In the genomic region with DNA sequence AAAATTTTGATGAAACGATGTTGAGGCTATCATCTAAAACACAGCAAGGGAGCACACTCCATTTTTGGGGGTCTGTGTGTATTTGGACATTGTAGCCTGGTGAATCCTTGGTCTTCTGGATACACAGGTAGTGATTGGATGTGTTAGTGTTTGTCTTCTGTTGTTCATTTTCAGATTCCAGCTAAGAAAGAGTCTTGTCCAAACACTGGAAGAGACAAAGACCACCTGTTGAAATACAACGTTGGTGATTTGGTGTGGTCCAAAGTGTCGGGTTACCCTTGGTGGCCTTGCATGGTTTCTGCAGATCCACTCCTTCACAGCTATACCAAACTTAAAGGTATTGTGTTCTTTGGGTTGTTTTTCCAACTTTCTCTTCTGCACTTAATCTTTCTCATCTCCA, we compare ENCODE assay signal across 19 cellular contexts. TPM values are rescaled to one million over a fixed set of nuclear protein-coding genes. Genes with fewer than 3 reads are reported as not detected.
DNase-seq lines count a peak whose midpoint lies in the region; ATAC-seq, FAIRE-seq and TF ChIP-seq lines count a peak whose summit lies in the region.
"Had no signal": no experiment of that assay in that cellular context is flagged by ENCODE, and none has a peak within 500 bp of the region (broad histone marks: within the 10 kb centered on the region; RNA-seq: fewer than 3 reads in every experiment).

No MANE protein-coding gene starts in this region.

- TF ChIP-seq RAD21 in HepG2 (CRISPR knock-in tag; IDR thresholded peaks at IDR 0.05), result no peak

- no peaks in the 10 kb centered on the region for H3K27me3 Mint-ChIP-seq in activated CD4-positive, alpha-beta memory T cell treated with anti-CD3 and anti-CD28 coated beads, Interleukin-2, amount 10 ng/mL, durations not matched to agents 7 days and 5 days
- H3K27me3 Mint-ChIP-seq in activated CD4-positive, alpha-beta memory T cell treated with anti-CD3 and anti-CD28 coated beads for 36 hours, result no peaks in the 10 kb centered on the region
- H3K27me3 Mint-ChIP-seq: CD4-positive, alpha-beta memory T cell had no signal

- peaks cover 82% of the 10 kb centered on the region for H3K36me3 Mint-ChIP-seq in activated CD4-positive, alpha-beta memory T cell treated with anti-CD3 and anti-CD28 coated beads, Interleukin-2, amount 10 ng/mL, durations not matched to agents 7 days and 5 days (ENCODE audit: low read depth)
- peaks cover 62% of the 10 kb centered on the region for H3K36me3 Mint-ChIP-seq in activated CD4-positive, alpha-beta memory T cell treated with anti-CD3 and anti-CD28 coated beads for 36 hours

- no peak overlapping the region for H3K4me2 ChIP-seq in HepG2 (ENCODE audit: low read depth, low read length)
- H3K4me2 ChIP-seq: BLaER1, GM23338 had no signal

- H3K27ac ChIP-seq in HepG2 (ENCODE audit: extremely low read length, insufficient read depth, low read length) (peak overlapping the region; percentile 25), right lobe of liver (no peak overlapping the region)
- H3K27ac ChIP-seq: BLaER1, HL-60 had no signal

- no peaks in the 10 kb centered on the region for H3K9me3 Mint-ChIP-seq in activated CD4-positive, alpha-beta memory T cell treated with anti-CD3 and anti-CD28 coated beads, Interleukin-2, amount 10 ng/mL, durations not matched to agents 7 days and 5 days
- H3K9me3 Mint-ChIP-seq in activated CD4-positive, alpha-beta memory T cell treated with anti-CD3 and anti-CD28 coated beads for 36 hours, result no peaks in the 10 kb centered on the region
- H3K9me3 Mint-ChIP-seq: CD14-positive monocyte; CD4-positive, alpha-beta memory T cell; GM23338; HFFc6 had no signal

- H3K4me1 Mint-ChIP-seq in activated CD4-positive, alpha-beta memory T cell treated with anti-CD3 and anti-CD28 coated beads, Interleukin-2, amount 10 ng/mL, durations not matched to agents 7 days and 5 days, result peaks cover 79% of the 10 kb centered on the region
- H3K4me1 Mint-ChIP-seq in activated CD4-positive, alpha-beta memory T cell treated with anti-CD3 and anti-CD28 coated beads for 36 hours (ENCODE audit: low read depth), result peaks cover 36% of the 10 kb centered on the region

- FAIRE-seq in HepG2 (lab: Jason Lieb, UNC), result peak; percentile 75
- FAIRE-seq: H54 had no signal

- H3K9ac ChIP-seq in HepG2 (ENCODE audit: insufficient read depth, low read depth, low read length), result no peak overlapping the region
- H3K9ac ChIP-seq: BLaER1 had no signal

- H2AFZ ChIP-seq in HepG2 (ENCODE audit: low read length), result no peak overlapping the region
- H2AFZ ChIP-seq: GM23338 had no signal

- intact Hi-C loops in activated CD4-positive, alpha-beta memory T cell treated with anti-CD3 and anti-CD28 coated beads for 36 hours (cut with micrococcal nuclease), result no loop called here
- intact Hi-C loops in HepG2 (cut with micrococcal nuclease; ENCODE audit: unreplicated experiment) (no loop called here), right lobe of liver (cut with DNase I) (loop anchor here in 1 of 2 donors (10.0 kb wide), 1 partner anchor 159 kb away; no protein-coding TSS in a partner anchor)

- CTCF ChIA-PET in activated CD4-positive, alpha-beta memory T cell treated with anti-CD3 and anti-CD28 coated beads, Interleukin-2, amount 10 ng/mL, durations not matched to agents 7 days and 5 days (lab: Charles Lee), result interaction anchor here (1.6 kb wide), 1 partner anchor 211 kb away, joined by 5 read pairs; no protein-coding TSS in a partner anchor
- CTCF ChIA-PET in activated CD4-positive, alpha-beta memory T cell treated with anti-CD3 and anti-CD28 coated beads for 36 hours (lab: Charles Lee), result interaction anchor here (1.6 kb wide), 1 partner anchor 211 kb away, joined by 4 read pairs; no protein-coding TSS in a partner anchor
- CTCF ChIA-PET in HepG2 (lab: Yijun Ruan, JAX; ENCODE audit: low intra/inter-chr PET ratio, low total read pairs), result no interaction called here

- TF ChIP-seq EP300 in HepG2 (IDR thresholded peaks at IDR 0.05; ENCODE audit: low read depth in 2 of 2, low read length in 2 of 2) (no peak), HepG2 (CRISPR knock-in tag; IDR thresholded peaks at IDR 0.05; ENCODE audit: borderline replicate concordance) (no peak)

- H3K4me1 ChIP-seq in HepG2 (ENCODE audit: insufficient read depth, low read length) (peaks cover 52% of the 10 kb centered on the region), right lobe of liver (no peaks in the 10 kb centered on the region)

- 48% methylated on average over 3 of the region's 3 CpGs for WGBS in HepG2 (ENCODE audit: low lambda C conversion rate)
- WGBS in right lobe of liver (ENCODE audit: insufficient coverage, low coverage, low lambda C conversion rate, missing lambda C conversion rate), result 71% methylated on average over 2 of the region's 3 CpGs

- TF ChIP-seq CTCF in HepG2 (CRISPR knock-in tag; IDR thresholded peaks at IDR 0.05), result no peak
- no peak for TF ChIP-seq CTCF in right lobe of liver (IDR thresholded peaks at IDR 0.05)

- in situ Hi-C loops in HepG2 (cut with HindIII; ENCODE audit: extremely low pct_ligation_motif_present, low pct_unique_long_range_greater_than_20kb), result loop anchor here (5.0 kb wide), 1 partner anchor 42 kb away; no protein-coding TSS in a partner anchor

- ATAC-seq in HepG2 (peak; percentile 55), right lobe of liver (no peak)
- ATAC-seq: GM23338 had no signal

- peaks cover 23 to 73% of the 10 kb centered on the region in 2 experiments for H3K36me3 ChIP-seq in HepG2 (replicated peaks in 1 of 2; ENCODE audit: control insufficient read depth in 1 of 2, insufficient read depth in 2 of 2, low read length in 2 of 2)
- H3K36me3 ChIP-seq in right lobe of liver, result peaks cover 0 to 17% (median 0%) of the 10 kb centered on the region in 4 donors

- peaks cover 13% of the 10 kb centered on the region for H4K20me1 ChIP-seq in HepG2 (ENCODE audit: insufficient read depth, low read length)

- H3K4me3 Mint-ChIP-seq in activated CD4-positive, alpha-beta memory T cell treated with anti-CD3 and anti-CD28 coated beads, Interleukin-2, amount 10 ng/mL, durations not matched to agents 7 days and 5 days, result no peak overlapping the region
- H3K4me3 Mint-ChIP-seq in activated CD4-positive, alpha-beta memory T cell treated with anti-CD3 and anti-CD28 coated beads for 36 hours, result no peak overlapping the region
- H3K4me3 Mint-ChIP-seq: CD14-positive monocyte; CD4-positive, alpha-beta memory T cell; GM23338; HFFc6 had no signal

- no peaks in the 10 kb centered on the region for H3K9me3 ChIP-seq in HepG2 (ENCODE audit: low read length)
- no peaks in the 10 kb centered on the region for H3K9me3 ChIP-seq in right lobe of liver
- H3K9me3 ChIP-seq: BLaER1 had no signal

- POLR2A ChIA-PET in activated CD4-positive, alpha-beta memory T cell treated with anti-CD3 and anti-CD28 coated beads, Interleukin-2, amount 10 ng/mL, durations not matched to agents 7 days and 5 days (lab: Charles Lee), result interaction anchor here (1.1 to 1.3 kb wide), 2 partner anchors 31 to 33 kb away, joined by 3 read pairs; no protein-coding TSS in a partner anchor
- POLR2A ChIA-PET in activated CD4-positive, alpha-beta memory T cell treated with anti-CD3 and anti-CD28 coated beads for 36 hours (lab: Charles Lee), result no interaction called here
- POLR2A ChIA-PET in HepG2 (lab: Yijun Ruan, JAX), result no interaction called here

- peaks cover 86% of the 10 kb centered on the region for H3K79me2 ChIP-seq in HepG2 (ENCODE audit: insufficient read depth, low read length)

- H3K27ac Mint-ChIP-seq in activated CD4-positive, alpha-beta memory T cell treated with anti-CD3 and anti-CD28 coated beads, Interleukin-2, amount 10 ng/mL, durations not matched to agents 7 days and 5 days, result peak overlapping the region; percentile 38
- no peak overlapping the region for H3K27ac Mint-ChIP-seq in activated CD4-positive, alpha-beta memory T cell treated with anti-CD3 and anti-CD28 coated beads for 36 hours
- H3K27ac Mint-ChIP-seq: CD4-positive, alpha-beta memory T cell; GM23338; HFFc6 had no signal

- H3K27me3 ChIP-seq in HepG2 (ENCODE audit: control insufficient read depth in 1 of 2, insufficient read depth in 2 of 2, low read length in 2 of 2), result no peaks in the 10 kb centered on the region
- no peaks in the 10 kb centered on the region for H3K27me3 ChIP-seq in right lobe of liver
- H3K27me3 ChIP-seq: BLaER1 had no signal

- H3K4me3 ChIP-seq in HepG2 (replicated peaks in 1 of 3; ENCODE audit: insufficient read depth in 1 of 3, low read depth in 2 of 3, low read length in 3 of 3) (no peak overlapping the region), right lobe of liver (no peak overlapping the region)
- H3K4me3 ChIP-seq: BLaER1, GM23338 had no signal

- TF ChIP-seq POLR2A in HepG2 (IDR thresholded peaks at IDR 0.05; ENCODE audit: insufficient read depth in 1 of 2, low read depth in 2 of 2, low read length in 2 of 2) (no peak), right lobe of liver (IDR thresholded peaks at IDR 0.05) (no peak)

- no TSS peak for BruUV-seq in HepG2 (replicated peaks; lab: Mats Ljungman, UMichigan)

- DNase-seq in activated CD4-positive, alpha-beta memory T cell treated with anti-CD3 and anti-CD28 coated beads, Interleukin-2, amount 10 ng/mL, durations not matched to agents 7 days and 5 days, result no peak
- no peak for DNase-seq in activated CD4-positive, alpha-beta memory T cell treated with anti-CD3 and anti-CD28 coated beads for 36 hours
- DNase-seq in HepG2 (ENCODE audit: low spot score) (peak; percentile 57), right lobe of liver (no peak), myocyte (ENCODE audit: low read depth) (peak; percentile 30), dermis blood vessel endothelial cell (no peak), KG1 (lab: John Stamatoyannopoulos, UW) (no peak)
- DNase-seq: 8988T; CD4-positive, alpha-beta memory T cell; DMS153; DMS79; GF-D8; HCEC 1CT; HFFc6 had no signal

RNA-seq across cellular contexts. Expression of a gene that starts 32.8 kb away (rescaled TPM):
- 100 to 1,000 TPM; 235 to 248 TPM for total RNA-seq in activated CD4-positive, alpha-beta memory T cell treated with anti-CD3 and anti-CD28 coated beads, Interleukin-2, amount 10 ng/mL, durations not matched to agents 7 days and 5 days
- 100 to 1,000 TPM; 197 to 199 TPM for total RNA-seq in activated CD4-positive, alpha-beta memory T cell treated with anti-CD3 and anti-CD28 coated beads for 36 hours
- total RNA-seq in HepG2 (2016; rRNA removed; fragmentation: Illumina TruSeq; extraction: Trizol) (62.0 and 65.9 TPM in 2 replicates), right lobe of liver (10 to 100 TPM; 11.4 to 19.4 (median 14.0) TPM), myocyte (23.5 and 28.3 TPM in 2 replicates), dermis blood vessel endothelial cell (66.0 and 102 TPM in 2 replicates)
- 184 and 195 TPM in 2 replicates for total RNA-seq in HepG2 (2016; cell fraction: cytosol; rRNA removed; fragmentation: Illumina TruSeq; extraction: Trizol; ENCODE audit: low read depth)
- 53.2 and 63.6 TPM in 2 replicates for total RNA-seq in HepG2 (2016; cell fraction: insoluble cytoplasmic fraction; rRNA removed; fragmentation: Illumina TruSeq; extraction: Trizol)
- 147 and 176 TPM in 2 replicates for total RNA-seq in HepG2 (2016; cell fraction: membrane; rRNA removed; fragmentation: Illumina TruSeq; extraction: Trizol)
- 58.7 and 66.8 TPM in 2 replicates for total RNA-seq in HepG2 (2016; cell fraction: nucleus; rRNA removed; fragmentation: Illumina TruSeq; extraction: Trizol)
- 19.4 and 22.0 TPM in 2 replicates for polyA plus RNA-seq in HepG2 (2011; rRNA removed)
- polyA plus RNA-seq in HepG2 (2011; cell fraction: cytosol; rRNA removed), result 11.1 and 12.8 TPM in 2 replicates
- 56.9 and 75.7 TPM in 2 replicates for polyA plus RNA-seq in HepG2 (2011; cell fraction: nucleus; rRNA removed)
- 26.3 and 32.9 TPM in 2 replicates for polyA plus RNA-seq in HepG2 (2012)
- polyA plus RNA-seq in HepG2 (2016; cell fraction: cytosol; fragmentation: Illumina TruSeq; extraction: Trizol; ENCODE audit: low read depth), result 11.4 and 12.5 TPM in 2 replicates
- polyA plus RNA-seq in HepG2 (2016; cell fraction: insoluble cytoplasmic fraction; fragmentation: Illumina TruSeq; extraction: Trizol; ENCODE audit: low read depth), result 37.5 and 47.3 TPM in 2 replicates
- polyA plus RNA-seq in HepG2 (2016; cell fraction: membrane; fragmentation: Illumina TruSeq; extraction: Trizol; ENCODE audit: low read depth), result 30.1 and 30.2 TPM in 2 replicates
- 107 and 112 TPM in 2 replicates for polyA plus RNA-seq in HepG2 (2016; cell fraction: nucleus; fragmentation: Illumina TruSeq; extraction: Trizol; ENCODE audit: insufficient read depth, low read depth)
- polyA minus RNA-seq in HepG2 (2011; rRNA and poly(A)+ RNA removed; ENCODE audit: low replicate concordance), result 72.2 and 123 TPM in 2 replicates
- 27.9 and 31.4 TPM in 2 replicates for polyA minus RNA-seq in HepG2 (2011; cell fraction: cytosol; rRNA and poly(A)+ RNA removed)
- 66.3 and 67.3 TPM in 2 replicates for polyA minus RNA-seq in HepG2 (2011; cell fraction: nucleus; rRNA and poly(A)+ RNA removed)
- polyA plus RNA-seq in myocyte (2012), result 22.9 TPM

RNA-seq across cellular contexts. Expression of a gene that starts 48.1 kb away (rescaled TPM):
- 10 to 100 TPM; 36.6 to 39.3 TPM for total RNA-seq in activated CD4-positive, alpha-beta memory T cell treated with anti-CD3 and anti-CD28 coated beads, Interleukin-2, amount 10 ng/mL, durations not matched to agents 7 days and 5 days
- 10 to 100 TPM; 41.1 to 42.6 TPM for total RNA-seq in activated CD4-positive, alpha-beta memory T cell treated with anti-CD3 and anti-CD28 coated beads for 36 hours
- 29.4 and 41.6 TPM in 2 replicates for total RNA-seq in HepG2 (2016; rRNA removed; fragmentation: Illumina TruSeq; extraction: Trizol)
- 5.3 and 7.1 TPM in 2 replicates for total RNA-seq in HepG2 (2016; cell fraction: cytosol; rRNA removed; fragmentation: Illumina TruSeq; extraction: Trizol; ENCODE audit: low read depth)
- total RNA-seq in HepG2 (2016; cell fraction: insoluble cytoplasmic fraction; rRNA removed; fragmentation: Illumina TruSeq; extraction: Trizol), result 25.4 and 43.2 TPM in 2 replicates
- 10.6 and 10.8 TPM in 2 replicates for total RNA-seq in HepG2 (2016; cell fraction: membrane; rRNA removed; fragmentation: Illumina TruSeq; extraction: Trizol)
- 39.8 and 46.4 TPM in 2 replicates for total RNA-seq in HepG2 (2016; cell fraction: nucleus; rRNA removed; fragmentation: Illumina TruSeq; extraction: Trizol)
- 9.7 and 14.7 TPM in 2 replicates for polyA plus RNA-seq in HepG2 (2011; rRNA removed)
- 6.3 and 8.5 TPM in 2 replicates for polyA plus RNA-seq in HepG2 (2011; cell fraction: cytosol; rRNA removed)
- polyA plus RNA-seq in HepG2 (2011; cell fraction: nucleus; rRNA removed), result 56.2 and 61.1 TPM in 2 replicates
- 12.6 and 16.7 TPM in 2 replicates for polyA plus RNA-seq in HepG2 (2012)
- 1.6 and 2.1 TPM in 2 replicates for polyA plus RNA-seq in HepG2 (2016; cell fraction: cytosol; fragmentation: Illumina TruSeq; extraction: Trizol; ENCODE audit: low read depth)
- polyA plus RNA-seq in HepG2 (2016; cell fraction: insoluble cytoplasmic fraction; fragmentation: Illumina TruSeq; extraction: Trizol; ENCODE audit: low read depth), result 14.8 and 19.6 TPM in 2 replicates
- 3.7 and 4.3 TPM in 2 replicates for polyA plus RNA-seq in HepG2 (2016; cell fraction: membrane; fragmentation: Illumina TruSeq; extraction: Trizol; ENCODE audit: low read depth)
- polyA plus RNA-seq in HepG2 (2016; cell fraction: nucleus; fragmentation: Illumina TruSeq; extraction: Trizol; ENCODE audit: insufficient read depth, low read depth), result 74.4 and 84.9 TPM in 2 replicates
- polyA minus RNA-seq in HepG2 (2011; rRNA and poly(A)+ RNA removed; ENCODE audit: low replicate concordance), result 41.3 and 51.6 TPM in 2 replicates
- polyA minus RNA-seq in HepG2 (2011; cell fraction: cytosol; rRNA and poly(A)+ RNA removed), result 26.3 and 30.1 TPM in 2 replicates
- polyA minus RNA-seq in HepG2 (2011; cell fraction: nucleus; rRNA and poly(A)+ RNA removed), result 21.1 and 31.3 TPM in 2 replicates
- total RNA-seq in right lobe of liver, result 10 to 100 TPM; 18.1 to 31.0 (median 25.6) TPM
- 39.2 and 39.4 TPM in 2 replicates for total RNA-seq in myocyte
- 21.3 TPM for polyA plus RNA-seq in myocyte (2012)
- 90.0 and 95.8 TPM in 2 replicates for total RNA-seq in dermis blood vessel endothelial cell

Comparison
In these comparisons a context has a peak if more than half of its experiments do, and no peak if none do; other contexts are left out.
1. DNase-seq: peak in HepG2 (single experiment) and myocyte (single experiment); none in activated CD4-positive, alpha-beta memory T cell treated with anti-CD3 and anti-CD28 coated beads, Interleukin-2, amount 10 ng/mL, durations not matched to agents 7 days and 5 days (single experiment), activated CD4-positive, alpha-beta memory T cell treated with anti-CD3 and anti-CD28 coated beads for 36 hours (single experiment), right lobe of liver (0 of 3), dermis blood vessel endothelial cell (single experiment) and KG1 (single experiment).